In genomic region chr7:5426226-5426475, GRCh38 we compare ENCODE assay signal across 9 cellular contexts. TPM values are rescaled to one million over a fixed set of nuclear protein-coding genes. Genes with fewer than 3 reads are reported as not detected.
A peak's percentile ranks its signal among the peaks of the same experiment; 100 is the strongest.
DNase-seq lines count a peak whose midpoint lies in the region; ATAC-seq and TF ChIP-seq lines count a peak whose summit lies in the region.
"Had no signal": no experiment of that assay in that cellular context is flagged by ENCODE, and none has a peak within 500 bp of the region (broad histone marks: within the 10 kb centered on the region; RNA-seq: fewer than 3 reads in every experiment).

No MANE protein-coding gene starts in this region.

- 0% methylated on average over 13 of the region's 13 CpGs for WGBS in testis, 2 donors

- TF ChIP-seq POLR2A in testis (IDR thresholded peaks at IDR 0.05) = no peak

- H3K27ac ChIP-seq in testis = peak overlapping the region; percentile 97 to 100

- H3K9me3 ChIP-seq in adipocyte (ENCODE audit: control insufficient read depth, low read length) (no peaks in the 10 kb centered on the region), testis (no peaks in the 10 kb centered on the region)

- DNase-seq in activated CD4-positive, alpha-beta T cell treated with anti-CD3 and anti-CD28 coated beads for 36 hours = peak; percentile 24
- no peak for DNase-seq in activated CD4-positive, alpha-beta T cell treated with anti-CD3 and anti-CD28 coated beads, Interleukin-2, amount 10 ng/mL, durations not matched to agents 24 days and 14 days
- DNase-seq in adipocyte (ENCODE audit: low read depth) = no peak
- DNase-seq in iris pigment epithelial cell (ENCODE audit: low read depth) = peak; percentile 74
- no peak for DNase-seq in testis
- no peak for DNase-seq in NCI-H524 treated with DMSO at 0.1 percent for 48 hours (lab: John Stamatoyannopoulos, UW)

- CTCF ChIA-PET in activated CD4-positive, alpha-beta T cell treated with anti-CD3 and anti-CD28 coated beads for 36 hours (lab: Charles Lee) = interaction anchor here (1.3 kb wide), 1 partner anchor 60 kb away, joined by 4 read pairs; no protein-coding TSS in a partner anchor

- H3K4me1 ChIP-seq in adipocyte (ENCODE audit: control insufficient read depth, insufficient read depth, low read length) (peaks cover 10% of the 10 kb centered on the region), testis (peaks cover 20% of the 10 kb centered on the region)

- no peak for TF ChIP-seq CTCF in testis (IDR thresholded peaks at IDR 0.05)

- H3K4me3 Mint-ChIP-seq in activated CD4-positive, alpha-beta T cell treated with anti-CD3 and anti-CD28 coated beads for 36 hours = no peak overlapping the region
- H3K4me3 Mint-ChIP-seq in activated CD4-positive, alpha-beta T cell treated with anti-CD3 and anti-CD28 coated beads, Interleukin-2, amount 10 ng/mL, durations not matched to agents 24 days and 14 days = no peak overlapping the region
- H3K4me3 Mint-ChIP-seq: activated B cell treated with CpG ODN at 0.5 μM for 24 hours had no signal

- H3K27me3 Mint-ChIP-seq in activated CD4-positive, alpha-beta T cell treated with anti-CD3 and anti-CD28 coated beads for 36 hours = peaks cover 59% of the 10 kb centered on the region
- H3K27me3 Mint-ChIP-seq in activated CD4-positive, alpha-beta T cell treated with anti-CD3 and anti-CD28 coated beads, Interleukin-2, amount 10 ng/mL, durations not matched to agents 24 days and 14 days = peaks cover 58% of the 10 kb centered on the region

- peaks cover 32% of the 10 kb centered on the region for H3K4me1 Mint-ChIP-seq in activated CD4-positive, alpha-beta T cell treated with anti-CD3 and anti-CD28 coated beads for 36 hours
- peaks cover 16% of the 10 kb centered on the region for H3K4me1 Mint-ChIP-seq in activated CD4-positive, alpha-beta T cell treated with anti-CD3 and anti-CD28 coated beads, Interleukin-2, amount 10 ng/mL, durations not matched to agents 24 days and 14 days

- H3K9ac ChIP-seq in adipocyte (ENCODE audit: low read length) = peak overlapping the region; percentile 100

- H3K27me3 ChIP-seq in adipocyte (replicated peaks; ENCODE audit: control insufficient read depth, insufficient read depth, low read length) (no peaks in the 10 kb centered on the region), testis (no peaks in the 10 kb centered on the region)

- H3K4me3 ChIP-seq in adipocyte (ENCODE audit: low read length) = peak overlapping the region; percentile 95
- H3K4me3 ChIP-seq in testis = peak overlapping the region; percentile 86 to 94

- H3K36me3 Mint-ChIP-seq in activated CD4-positive, alpha-beta T cell treated with anti-CD3 and anti-CD28 coated beads for 36 hours (ENCODE audit: low read depth) = no peaks in the 10 kb centered on the region
- H3K36me3 Mint-ChIP-seq in activated CD4-positive, alpha-beta T cell treated with anti-CD3 and anti-CD28 coated beads, Interleukin-2, amount 10 ng/mL, durations not matched to agents 24 days and 14 days (ENCODE audit: low read depth) = peaks cover 1% of the 10 kb centered on the region

- H3K27ac Mint-ChIP-seq in activated CD4-positive, alpha-beta T cell treated with anti-CD3 and anti-CD28 coated beads for 36 hours = no peak overlapping the region
- no peak overlapping the region for H3K27ac Mint-ChIP-seq in activated CD4-positive, alpha-beta T cell treated with anti-CD3 and anti-CD28 coated beads, Interleukin-2, amount 10 ng/mL, durations not matched to agents 24 days and 14 days
- H3K27ac Mint-ChIP-seq: activated B cell treated with CpG ODN at 0.5 μM for 24 hours had no signal

- H3K36me3 ChIP-seq in adipocyte (ENCODE audit: control insufficient read depth, insufficient read depth, low read length, severe bottlenecking) = no peaks in the 10 kb centered on the region
- H3K36me3 ChIP-seq in testis (ENCODE audit: low read depth, missing control alignments) = no peaks in the 10 kb centered on the region

- H3K9me3 Mint-ChIP-seq in activated CD4-positive, alpha-beta T cell treated with anti-CD3 and anti-CD28 coated beads for 36 hours (ENCODE audit: low read depth) = no peaks in the 10 kb centered on the region
- H3K9me3 Mint-ChIP-seq in activated CD4-positive, alpha-beta T cell treated with anti-CD3 and anti-CD28 coated beads, Interleukin-2, amount 10 ng/mL, durations not matched to agents 24 days and 14 days = no peaks in the 10 kb centered on the region
- H3K9me3 Mint-ChIP-seq: activated B cell treated with CpG ODN at 0.5 μM for 24 hours had no signal

- intact Hi-C loops in activated CD4-positive, alpha-beta T cell treated with anti-CD3 and anti-CD28 coated beads for 36 hours (cut with DNase I, micrococcal nuclease) = no loop called here
- intact Hi-C loops in activated CD4-positive, alpha-beta T cell treated with anti-CD3 and anti-CD28 coated beads, Interleukin-2, amount 10 ng/mL, durations not matched to agents 24 days and 14 days (cut with micrococcal nuclease) = no loop called here
- intact Hi-C loops in testis (cut with DNase I; ENCODE audit: low total_unique reads) = no loop called here

- POLR2A ChIA-PET in activated CD4-positive, alpha-beta T cell treated with anti-CD3 and anti-CD28 coated beads for 36 hours (lab: Charles Lee) = no interaction called here

- ATAC-seq in activated CD4-positive, alpha-beta T cell treated with anti-CD3 and anti-CD28 coated beads for 36 hours = no peak
- no peak for ATAC-seq in HG03378 (IDR thresholded peaks at IDR 0.05; ENCODE audit: unreplicated experiment)
- ATAC-seq in GM21515 (IDR thresholded peaks at IDR 0.05; ENCODE audit: unreplicated experiment) = no peak

RNA-seq across cellular contexts. Expression of gene TNRC18, which starts 2.5 kb away (rescaled TPM):
- 10 to 100 TPM; 39.4 to 48.6 TPM for total RNA-seq in activated CD4-positive, alpha-beta T cell treated with anti-CD3 and anti-CD28 coated beads for 36 hours
- 40.0 and 43.3 TPM in 2 replicates for total RNA-seq in activated CD4-positive, alpha-beta T cell treated with anti-CD3 and anti-CD28 coated beads, Interleukin-2, amount 10 ng/mL, durations not matched to agents 24 days and 14 days
- 100 to 1,000 TPM; 117 to 128 TPM for total RNA-seq in testis
- polyA plus RNA-seq in testis (ENCODE audit: insufficient read depth, low read depth, low replicate concordance) = 56.2 TPM

Comparison
In these comparisons a context has a peak if more than half of its experiments do, and no peak if none do; other contexts are left out.
1. DNase-seq: peak in activated CD4-positive, alpha-beta T cell treated with anti-CD3 and anti-CD28 coated beads for 36 hours (single experiment) and iris pigment epithelial cell (single experiment); none in activated CD4-positive, alpha-beta T cell treated with anti-CD3 and anti-CD28 coated beads, Interleukin-2, amount 10 ng/mL, durations not matched to agents 24 days and 14 days (single experiment), adipocyte (single experiment), testis (single experiment) and NCI-H524 treated with DMSO at 0.1 percent for 48 hours (single experiment).